Comparison of ENCODE assay signal across 8 cellular contexts in the genomic region with DNA sequence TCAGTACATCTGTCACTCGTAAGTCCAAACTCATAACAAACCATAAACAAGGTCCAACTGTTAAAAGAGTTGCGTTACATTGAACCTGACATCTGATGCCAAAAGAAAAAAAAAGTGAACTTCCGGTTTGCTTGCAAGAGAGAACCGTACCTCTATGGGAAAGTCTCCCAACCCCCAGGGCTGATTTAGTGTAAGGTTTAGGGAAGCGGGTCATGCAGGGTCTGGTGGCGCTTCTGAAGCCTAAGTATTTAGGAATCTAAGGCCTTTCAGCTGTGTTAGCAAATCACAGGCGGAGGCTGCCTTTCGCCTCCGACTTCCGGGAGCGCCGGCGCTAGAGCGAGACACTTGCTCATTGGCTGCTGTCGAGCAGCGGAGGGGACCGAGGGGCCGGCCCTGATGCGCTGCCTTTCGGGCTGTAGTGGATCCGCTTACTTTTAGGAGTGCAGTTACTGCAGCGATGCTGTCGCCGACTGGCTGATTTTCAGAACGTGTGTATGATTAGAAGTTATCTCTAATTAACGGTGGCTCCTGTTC. TPM values are rescaled to one million over a fixed set of nuclear protein-coding genes. Genes with fewer than 3 reads are reported as not detected.
DNase-seq lines count a peak whose midpoint lies in the region; ATAC-seq and TF ChIP-seq lines count a peak whose summit lies in the region.

No MANE protein-coding gene starts in this region.

- intact Hi-C loops in Caco-2 (cut with micrococcal nuclease; ENCODE audit: unreplicated experiment), result loop anchor here (1.0 kb wide), 1 partner anchor 10 kb away; no protein-coding TSS in a partner anchor

- peak; percentile 100 for ATAC-seq in GM21381 (IDR thresholded peaks at IDR 0.05; ENCODE audit: unreplicated experiment)

- no peaks in the 10 kb centered on the region for H3K4me1 Mint-ChIP-seq in Caco-2 (ENCODE audit: low read depth, unreplicated experiment)
- peaks cover 10% of the 10 kb centered on the region for H3K4me1 Mint-ChIP-seq in endodermal cell

- H3K4me3 Mint-ChIP-seq in Caco-2 (ENCODE audit: unreplicated experiment), result peak overlapping the region; percentile 84
- H3K4me3 Mint-ChIP-seq in endodermal cell, result peak overlapping the region; percentile 76

- POLR2A ChIA-PET in Caco-2 (lab: Charles Lee), result no interaction called here

- CTCF ChIA-PET in Caco-2 (lab: Charles Lee), result interaction anchor here (1.1 to 1.4 kb wide), 3 partner anchors 12 to 119 kb away, joined by 3 to 9 read pairs (median 6); a partner anchor contains a TSS

- peak overlapping the region; percentile 16 for H3K9ac ChIP-seq in endodermal cell (ENCODE audit: extremely low read depth, low read length, poor library complexity, severe bottlenecking)

- H3K27me3 Mint-ChIP-seq in Caco-2 (ENCODE audit: insufficient read depth, unreplicated experiment), result peaks cover 2% of the 10 kb centered on the region
- peaks cover 11% of the 10 kb centered on the region for H3K27me3 Mint-ChIP-seq in endodermal cell (ENCODE audit: insufficient read depth)

- DNase-seq in Caco-2 (peak; percentile 88 to 89), HT1080 (ENCODE audit: low read depth) (peak; percentile 68), NOMO-1 treated with dmso at 0.1 percent for 144 hours (lab: John Stamatoyannopoulos, UW; ENCODE audit: unreplicated experiment) (peak; percentile 87), endodermal cell (peak; percentile 97), mesenteric fat pad (ENCODE audit: low spot score) (peak; percentile 92)
- DNase-seq in activated CD8-positive, alpha-beta memory T cell treated with anti-CD3 and anti-CD28 coated beads, Interleukin-2, amount 50 U/mL, for 1 hour (ENCODE audit: extremely low read depth), result peak; percentile 40
- peak; percentile 65 for DNase-seq in stimulated activated CD8-positive, alpha-beta memory T cell treated with anti-CD3 and anti-CD28 coated beads, Interleukin-12 subunit alpha, Interleukin-12 subunit beta, amount 100 ng/mL, for 4 hours (ENCODE audit: low read depth)

- H3K4me3 ChIP-seq in Caco-2 (ENCODE audit: low read depth, low read length) (peak overlapping the region; percentile 56), endodermal cell (ENCODE audit: low read length) (peak overlapping the region; percentile 89)

- BruUV-seq in Caco-2 (replicated peaks; lab: Mats Ljungman, UMichigan), result no TSS peak

- H3K27me3 ChIP-seq in Caco-2 (replicated peaks; ENCODE audit: control insufficient read depth, insufficient read depth, low read length) (no peaks in the 10 kb centered on the region), endodermal cell (ENCODE audit: control insufficient read depth, insufficient read depth, low read length, poor library complexity, severe bottlenecking) (peaks cover 5% of the 10 kb centered on the region)

- 2 to 5% methylated on average over 15 to 26 of the region's 26 CpGs for WGBS in endodermal cell (ENCODE audit: insufficient coverage in 1 of 2, insufficient read length in 1 of 2), 2 experiments

- H3K9me3 Mint-ChIP-seq in Caco-2 (ENCODE audit: unreplicated experiment), result peaks cover 10% of the 10 kb centered on the region
- H3K9me3 Mint-ChIP-seq in endodermal cell, result peaks cover 5% of the 10 kb centered on the region

- H3K9me3 ChIP-seq in Caco-2 (0 out of 2 replicates have a peak, but pooled peaks cover 4% of the 10 kb centered on the region), endodermal cell (ENCODE audit: control insufficient read depth, low read length) (peaks cover 7% of the 10 kb centered on the region)

- H3K36me3 Mint-ChIP-seq in Caco-2 (ENCODE audit: insufficient read depth, unreplicated experiment), result peaks cover 6% of the 10 kb centered on the region
- no peaks in the 10 kb centered on the region for H3K36me3 Mint-ChIP-seq in endodermal cell (ENCODE audit: low read depth)

- H3K36me3 ChIP-seq in Caco-2 (ENCODE audit: control insufficient read depth, insufficient read depth, low read length) (no peaks in the 10 kb centered on the region), endodermal cell (ENCODE audit: control insufficient read depth, insufficient read depth, low read length) (no peaks in the 10 kb centered on the region)

- peak overlapping the region; percentile 74 for H3K27ac Mint-ChIP-seq in Caco-2 (ENCODE audit: unreplicated experiment)
- peak overlapping the region; percentile 96 for H3K27ac Mint-ChIP-seq in endodermal cell

- TF ChIP-seq CTCF in Caco-2 (IDR thresholded peaks at IDR 0.05; ENCODE audit: insufficient read depth in 1 of 2, low read depth in 1 of 2, low read length in 1 of 2, severe bottlenecking in 1 of 2, unreplicated experiment in 1 of 2) (no peak), endodermal cell (conservative IDR thresholded peaks at IDR 0.05) (no peak)

- no peaks in the 10 kb centered on the region for H3K4me1 ChIP-seq in Caco-2
- no peaks in the 10 kb centered on the region for H3K4me1 ChIP-seq in endodermal cell (ENCODE audit: control insufficient read depth, insufficient read depth, low read length)

- peak overlapping the region; percentile 85 for H3K27ac ChIP-seq in endodermal cell (ENCODE audit: low read depth, low read length)

RNA-seq across cellular contexts. Expression of a gene that starts 12.0 kb away (rescaled TPM):
- total RNA-seq in Caco-2 (2022) (61.3 and 70.9 TPM in 2 replicates), endodermal cell (100 to 1,000 TPM in 1 of 2 donors, 10 to 100 TPM in 1; 90.9 to 118 TPM), mesenteric fat pad (36.2 TPM)
- 77.4 and 93.7 TPM in 2 replicates for total RNA-seq in HT1080 (2014; rRNA removed; shearing (Covaris generic))
- polyA plus RNA-seq in HT1080 (2015; cell fraction: cytosol; rRNA removed), result 55.4 and 63.7 TPM in 2 replicates
- polyA plus RNA-seq in HT1080 (2015; cell fraction: nucleus; rRNA removed), result 53.4 and 80.3 TPM in 2 replicates
- 73.3 TPM for polyA plus RNA-seq in endodermal cell (2013, experiment 1 of 2)
- 64.5 TPM for polyA plus RNA-seq in endodermal cell (2013, experiment 2 of 2)

RNA-seq across cellular contexts. Expression of a gene that starts 55.9 kb away (rescaled TPM):
- total RNA-seq in Caco-2 (2022), result 35.1 and 38.7 TPM in 2 replicates
- 66.0 and 87.1 TPM in 2 replicates for total RNA-seq in HT1080 (2014; rRNA removed; shearing (Covaris generic))
- polyA plus RNA-seq in HT1080 (2015; cell fraction: cytosol; rRNA removed), result 44.7 and 45.9 TPM in 2 replicates
- polyA plus RNA-seq in HT1080 (2015; cell fraction: nucleus; rRNA removed), result 38.2 and 40.7 TPM in 2 replicates
- 10 to 100 TPM; 27.5 to 33.0 TPM for total RNA-seq in endodermal cell
- 33.7 TPM for polyA plus RNA-seq in endodermal cell (2013, experiment 1 of 2)
- polyA plus RNA-seq in endodermal cell (2013, experiment 2 of 2), result 31.9 TPM
- total RNA-seq in mesenteric fat pad, result 79.4 TPM

Comparison
In these comparisons a context has a peak if more than half of its experiments do, and no peak if none do; other contexts are left out.
1. Peak in every context shown above with its lines: DNase-seq, ATAC-seq, H3K4me3 ChIP-seq and H3K27ac ChIP-seq.
2. DNase-seq: peak in every context shown above with its lines; median percentile 97 in endodermal cell; 92 in mesenteric fat pad; 88 in Caco-2; 87 in NOMO-1 treated with dmso at 0.1 percent for 144 hours; 68 in HT1080; 65 in stimulated activated CD8-positive, alpha-beta memory T cell treated with anti-CD3 and anti-CD28 coated beads, Interleukin-12 subunit alpha, Interleukin-12 subunit beta, amount 100 ng/mL, for 4 hours; 40 in activated CD8-positive, alpha-beta memory T cell treated with anti-CD3 and anti-CD28 coated beads, Interleukin-2, amount 50 U/mL, for 1 hour.